11 cellular contexts compared by ENCODE assay signal in genomic region chr1:54577612-54578011, GRCh38. TPM values are rescaled to one million over a fixed set of nuclear protein-coding genes. Genes with fewer than 3 reads are reported as not detected.
DNase-seq lines count a peak whose midpoint lies in the region; ATAC-seq and TF ChIP-seq lines count a peak whose summit lies in the region.
"Had no signal": no experiment of that assay in that cellular context is flagged by ENCODE, and none has a peak within 500 bp of the region (broad histone marks: within the 10 kb centered on the region; RNA-seq: fewer than 3 reads in every experiment).

No MANE protein-coding gene starts in this region.

- H3K4me1 ChIP-seq in BE2C (no peaks in the 10 kb centered on the region), esophagus squamous epithelium (peaks cover 11 to 56% (median 21%) of the 10 kb centered on the region in 3 donors), lung (ENCODE audit: control insufficient read depth in 2 of 2, insufficient read depth in 2 of 2, low read length in 2 of 2) (peaks cover 0 to 5% of the 10 kb centered on the region in 2 donors)

- peak overlapping the region in 3 of 4 donors; percentile 42 to 88 (median 53) for H3K27ac ChIP-seq in esophagus squamous epithelium
- peak overlapping the region; percentile 34 to 92 for H3K27ac ChIP-seq in lung (ENCODE audit: low read depth in 1 of 2, low read length in 1 of 2)

- DNase-seq in BE2C (peak; percentile 68), NCI-H446 (lab: John Stamatoyannopoulos, UW) (peak; percentile 31 to 81), esophagus squamous epithelium (lab: John Stamatoyannopoulos, UW) (no peak), lung (ENCODE audit: low spot score) (peak; percentile 74), SKM-1 treated with dmso at 0.1 percent for 144 hours (lab: John Stamatoyannopoulos, UW; ENCODE audit: unreplicated experiment) (no peak)
- DNase-seq: AML-193 had no signal

- 53 to 62% methylated on average over 5 to 6 of the region's 6 CpGs for WGBS in esophagus squamous epithelium, 2 donors
- 44 to 48% methylated on average over 6 of the region's 6 CpGs for WGBS in lung, 2 donors

- H3K36me3 ChIP-seq in BE2C, result no peaks in the 10 kb centered on the region
- H3K36me3 ChIP-seq in esophagus squamous epithelium, result no peaks in the 10 kb centered on the region
- H3K36me3 ChIP-seq in lung (ENCODE audit: control insufficient read depth in 2 of 2, insufficient read depth in 2 of 2, low read length in 2 of 2), result no peaks in the 10 kb centered on the region

- H3K4me3 ChIP-seq in BE2C (ENCODE audit: low read depth, low read length) (no peak overlapping the region), esophagus squamous epithelium (no peak overlapping the region), lung (no peak overlapping the region)
- H3K4me3 ChIP-seq: skin epidermis had no signal

- ATAC-seq in lung (ENCODE audit: insufficient read depth, low FRiP score) (no peak), GM21737 (IDR thresholded peaks at IDR 0.05; ENCODE audit: unreplicated experiment) (no peak), HG02610 (IDR thresholded peaks at IDR 0.05; ENCODE audit: unreplicated experiment) (no peak), esophagus mucosa (no peak)
- ATAC-seq: activated T-helper 17 cell treated with anti-CD3 and anti-CD28 coated beads, Interleukin-2, amount 50 U/mL, for 72 hours had no signal

- intact Hi-C loops in esophagus squamous epithelium (cut with DNase I), result no loop called here

- TF ChIP-seq CTCF in BE2C (IDR thresholded peaks at IDR 0.05; ENCODE audit: low read depth, low read length) (no peak), esophagus squamous epithelium (IDR thresholded peaks at IDR 0.05) (no peak), lung (IDR thresholded peaks at IDR 0.05; ENCODE audit: control extremely low read depth, extremely low read depth) (no peak)

- no peaks in the 10 kb centered on the region for H3K9me3 ChIP-seq in BE2C
- no peaks in the 10 kb centered on the region for H3K9me3 ChIP-seq in esophagus squamous epithelium
- no peaks in the 10 kb centered on the region for H3K9me3 ChIP-seq in lung (ENCODE audit: control insufficient read depth in 2 of 2, insufficient read depth in 1 of 2, low read length in 1 of 2)

- H3K27me3 ChIP-seq in BE2C (no peaks in the 10 kb centered on the region), esophagus squamous epithelium (no peaks in the 10 kb centered on the region), lung (ENCODE audit: control insufficient read depth, insufficient read depth) (no peaks in the 10 kb centered on the region)

- TF ChIP-seq POLR2A in esophagus squamous epithelium (IDR thresholded peaks at IDR 0.05), result no peak

RNA-seq across cellular contexts. Expression of gene ACOT11, which starts 29.6 kb away (rescaled TPM):
- polyA plus RNA-seq in BE2C (2012; ENCODE audit: insufficient read depth, insufficient read length, low read depth), result 6.9 TPM
- total RNA-seq in esophagus squamous epithelium, result 10 to 100 TPM; 10.1 to 33.9 (median 20.3) TPM
- total RNA-seq in lung, result 10 to 100 TPM; 12.2 to 13.5 TPM
- 1 to 10 TPM; 2.8 to 3.7 TPM for polyA plus RNA-seq in lung
- 16.1 TPM for total RNA-seq in esophagus mucosa

RNA-seq across cellular contexts. Expression of gene FAM151A, which starts 45.7 kb away (rescaled TPM):
- polyA plus RNA-seq in BE2C (2012; ENCODE audit: insufficient read depth, insufficient read length, low read depth), result 0.69 TPM
- total RNA-seq in esophagus squamous epithelium (under 1 TPM in 1 of 4 donors, not detected in 3; 0.35 TPM), lung (not detected), esophagus mucosa (not detected)
- under 1 TPM; 0.02 to 0.06 TPM for polyA plus RNA-seq in lung
- total RNA-seq: activated T-helper 17 cell treated with anti-CD3 and anti-CD28 coated beads, Interleukin-2, amount 50 U/mL, for 72 hours had no signal

Comparison
In these comparisons a context has a peak if more than half of its experiments do, and no peak if none do; other contexts are left out.
1. DNase-seq: peak in BE2C (single experiment), NCI-H446 (2 of 2) and lung (single experiment); none in esophagus squamous epithelium (single experiment) and SKM-1 treated with dmso at 0.1 percent for 144 hours (single experiment).